In the genomic region with DNA sequence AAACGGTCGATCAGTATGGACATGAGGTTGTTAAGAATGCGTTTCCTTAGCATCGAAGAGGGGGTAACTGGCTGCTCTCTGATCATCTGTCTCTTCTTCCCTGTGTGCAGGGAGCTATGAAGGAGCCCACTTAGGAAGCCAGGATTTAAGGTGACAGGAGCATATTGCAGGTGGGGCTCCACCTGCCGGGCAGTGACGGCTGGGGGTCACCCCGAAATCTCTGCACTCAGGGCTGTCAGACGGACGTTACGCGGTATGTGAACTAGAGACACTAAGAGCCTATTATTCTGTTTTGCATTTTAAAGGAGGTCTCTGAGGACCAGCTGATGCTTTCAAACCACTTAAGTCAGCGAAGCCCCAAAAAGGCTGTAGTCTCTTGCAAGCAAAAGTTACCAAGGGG, we compare ENCODE assay signal across 10 cellular contexts.
DNase-seq lines count a peak whose midpoint lies in the region; ATAC-seq, FAIRE-seq and TF ChIP-seq lines count a peak whose summit lies in the region.
"Had no signal": no experiment of that assay in that cellular context is flagged by ENCODE, and none has a peak within 500 bp of the region (broad histone marks: within the 10 kb centered on the region; RNA-seq: fewer than 3 reads in every experiment).

No MANE protein-coding gene starts in this region.

- no peaks in the 10 kb centered on the region for H3K36me3 ChIP-seq in SJCRH30

- H3K27me3 Mint-ChIP-seq in activated B cell treated with CpG ODN at 0.5 μM for 24 hours: no peaks in the 10 kb centered on the region
- no peaks in the 10 kb centered on the region for H3K27me3 Mint-ChIP-seq in naive B cell

- H3K4me3 Mint-ChIP-seq in activated B cell treated with CpG ODN at 0.5 μM for 24 hours (peak overlapping the region; percentile 83), naive B cell (peak overlapping the region; percentile 84 to 97 (median 94))

- H3K9me3 Mint-ChIP-seq in activated B cell treated with CpG ODN at 0.5 μM for 24 hours (no peaks in the 10 kb centered on the region), naive B cell (no peaks in the 10 kb centered on the region)

- peak overlapping the region; percentile 95 for H3K27ac Mint-ChIP-seq in activated B cell treated with CpG ODN at 0.5 μM for 24 hours
- H3K27ac Mint-ChIP-seq in naive B cell: peak overlapping the region; percentile 91 to 100 (median 99)

- CTCF ChIA-PET in activated B cell treated with CpG ODN at 0.5 μM for 24 hours (lab: Charles Lee): interaction anchor here (1.3 to 1.4 kb wide), 2 partner anchors 62 to 87 kb away, joined by 3 to 5 read pairs; no protein-coding TSS in a partner anchor

- H3K4me1 ChIP-seq in SJCRH30: no peaks in the 10 kb centered on the region

- DNase-seq in activated B cell treated with CpG ODN at 0.5 μM for 24 hours (peak; percentile 33), naive B cell (peak; percentile 54), SJCRH30 (no peak), urothelium cell line (ENCODE audit: low spot score) (no peak), DMS153 (lab: John Stamatoyannopoulos, UW) (no peak)
- DNase-seq: OCI-M1 had no signal

- H3K27me3 ChIP-seq in SJCRH30: peaks cover 4% of the 10 kb centered on the region; the same call in 1 of the 2 replicates

- H3K27ac ChIP-seq in SJCRH30: no peak overlapping the region

- POLR2A ChIA-PET in activated B cell treated with CpG ODN at 0.5 μM for 24 hours (lab: Charles Lee): interaction anchor here (1.3 to 3.0 kb wide), 6 partner anchors 15 to 115 kb away, joined by 3 to 28 read pairs (median 6); partner anchors contain the start of gene CARD11

- intact Hi-C loops in activated B cell treated with CpG ODN at 0.5 μM for 24 hours (cut with micrococcal nuclease): loop anchor here (5.0 kb wide), 2 partner anchors 43 to 87 kb away; no protein-coding TSS in a partner anchor

- H3K36me3 Mint-ChIP-seq in activated B cell treated with CpG ODN at 0.5 μM for 24 hours (ENCODE audit: low read depth): peaks cover 34% of the 10 kb centered on the region
- H3K36me3 Mint-ChIP-seq in naive B cell: no peaks in the 10 kb centered on the region

- ATAC-seq in GM21515 (IDR thresholded peaks at IDR 0.05; ENCODE audit: unreplicated experiment): peak; percentile 30
- ATAC-seq in activated B cell treated with CpG ODN at 0.5 μM for 24 hours (ENCODE audit: low read depth): no peak
- peak; percentile 7 to 10 for ATAC-seq in naive B cell (ENCODE audit: low read depth in 2 of 2)
- ATAC-seq in GM21423 (IDR thresholded peaks at IDR 0.05; ENCODE audit: unreplicated experiment): no peak

- no peak for FAIRE-seq in urothelium cell line (lab: Jason Lieb, UNC)
- FAIRE-seq: colon had no signal

- H3K9me3 ChIP-seq in SJCRH30 (replicated peaks): no peaks in the 10 kb centered on the region

- peak; percentile 44; the same call in 2 of the 3 replicates for TF ChIP-seq CTCF in GM12872 (IDR thresholded peaks at IDR 0.05; ENCODE audit: insufficient read depth, low read depth, low read length)
- TF ChIP-seq CTCF in activated B cell treated with CpG ODN at 0.5 μM for 24 hours (IDR thresholded peaks at IDR 0.05): no peak

- H3K4me1 Mint-ChIP-seq in activated B cell treated with CpG ODN at 0.5 μM for 24 hours (peaks cover 88% of the 10 kb centered on the region), naive B cell (peaks cover 58 to 91% (median 86%) of the 10 kb centered on the region in 3 donors)

- no peak overlapping the region for H3K4me3 ChIP-seq in SJCRH30

Comparison
In these comparisons a context has a peak if more than half of its experiments do, and no peak if none do; other contexts are left out.
1. ATAC-seq: peak in GM21515 (single experiment) and naive B cell (2 of 2); none in activated B cell treated with CpG ODN at 0.5 μM for 24 hours (single experiment) and GM21423 (single experiment).
2. DNase-seq: peak in activated B cell treated with CpG ODN at 0.5 μM for 24 hours (single experiment) and naive B cell (single experiment); none in SJCRH30 (0 of 2), urothelium cell line (single experiment) and DMS153 (single experiment).